ENCODE assay signal across 8 cellular contexts in the genomic region with DNA sequence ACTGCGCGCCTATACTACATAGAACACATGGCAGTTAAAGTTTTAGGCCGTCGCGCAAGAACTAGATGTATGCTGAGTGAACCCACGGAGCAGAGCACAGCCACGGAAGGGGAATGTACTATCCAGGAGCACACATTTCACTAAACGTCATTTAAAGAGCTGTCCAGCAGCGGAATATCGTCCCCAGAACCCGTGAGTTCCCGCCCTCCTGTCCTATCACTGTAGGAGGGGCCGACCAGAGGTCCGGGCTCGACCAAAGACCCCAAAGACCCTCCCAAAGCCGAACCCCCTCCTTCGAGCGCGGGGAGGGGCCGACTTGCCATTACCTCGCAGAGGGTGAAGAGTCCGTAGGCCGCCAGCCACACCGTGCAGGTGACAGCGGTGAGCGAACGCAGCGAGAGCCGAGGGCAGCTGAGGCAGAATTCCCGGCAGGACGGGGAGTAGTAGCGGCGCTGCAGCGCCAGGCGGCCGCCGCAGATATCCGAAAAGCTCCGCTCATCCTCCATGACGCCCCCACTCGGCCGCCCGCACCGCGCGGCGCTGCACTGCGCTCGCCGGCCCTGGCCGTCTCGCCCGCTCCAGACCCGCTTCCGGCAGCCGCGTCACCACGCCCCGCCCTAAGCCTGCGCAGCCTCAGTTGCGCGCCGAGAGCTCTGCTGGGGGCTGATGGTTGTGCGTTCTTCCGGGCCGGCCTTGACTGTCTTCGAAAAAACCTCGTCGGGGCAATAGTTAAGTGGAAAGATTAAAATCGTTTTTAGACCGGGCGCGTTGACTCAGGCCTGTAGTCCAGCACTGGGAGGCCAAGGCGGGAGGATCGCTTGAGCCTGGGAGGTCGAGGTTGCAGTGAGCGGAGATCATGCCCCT. TPM values are rescaled to one million over a fixed set of nuclear protein-coding genes. Genes with fewer than 3 reads are reported as not detected.
DNase-seq lines count a peak whose midpoint lies in the region; ATAC-seq and TF ChIP-seq lines count a peak whose summit lies in the region.

A gene with protein sequence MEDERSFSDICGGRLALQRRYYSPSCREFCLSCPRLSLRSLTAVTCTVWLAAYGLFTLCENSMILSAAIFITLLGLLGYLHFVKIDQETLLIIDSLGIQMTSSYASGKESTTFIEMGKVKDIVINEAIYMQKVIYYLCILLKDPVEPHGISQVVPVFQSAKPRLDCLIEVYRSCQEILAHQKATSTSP (minus strand): TSS at position 571 of the 864 bp plus-strand sequence. CDS start 65 bp downstream, at position 506.

- in situ Hi-C loops in GM18951 (cut with MboI; ENCODE audit: low sequenced_read_pairs, unreplicated experiment), result no loop called here

- peak; percentile 88 for ATAC-seq in HG03175 (IDR thresholded peaks at IDR 0.05; ENCODE audit: unreplicated experiment)
- peak; percentile 99 for ATAC-seq in activated CD4-positive, alpha-beta T cell treated with anti-CD3 and anti-CD28 coated beads for 36 hours

- CTCF ChIA-PET in activated CD4-positive, alpha-beta T cell treated with anti-CD3 and anti-CD28 coated beads for 36 hours (lab: Charles Lee), result interaction anchor here (0.6 to 4.5 kb wide), 24 partner anchors 10 to 344 kb away, joined by 3 to 39 read pairs (median 5); partner anchors contain the start of genes ARG2, PLEK2, RDH12 and ZFYVE26

- H3K27me3 Mint-ChIP-seq in activated CD4-positive, alpha-beta T cell treated with anti-CD3 and anti-CD28 coated beads for 36 hours, result no peaks in the 10 kb centered on the region
- H3K27me3 Mint-ChIP-seq in chondrocyte (ENCODE audit: low read depth), result peaks cover 2% of the 10 kb centered on the region

- TF ChIP-seq CTCF in chondrocyte (IDR thresholded peaks at IDR 0.05), result peak; percentile 81

- H3K4me1 Mint-ChIP-seq in activated CD4-positive, alpha-beta T cell treated with anti-CD3 and anti-CD28 coated beads for 36 hours, result peaks cover 34% of the 10 kb centered on the region
- H3K4me1 Mint-ChIP-seq in chondrocyte (ENCODE audit: low read depth), result peaks cover 18% of the 10 kb centered on the region

- DNase-seq in AG20443 (ENCODE audit: low spot score), result peak; percentile 98
- peak; percentile 78 for DNase-seq in NCI-H510A (lab: John Stamatoyannopoulos, UW)
- DNase-seq in activated CD4-positive, alpha-beta T cell treated with anti-CD3 and anti-CD28 coated beads for 36 hours, result peak; percentile 97
- DNase-seq in chondrocyte (ENCODE audit: low spot score), result no peak
- peak; percentile 73 for DNase-seq in kidney glomerular epithelial cell (lab: John Stamatoyannopoulos, UW)
- DNase-seq in stimulated activated CD4-positive, alpha-beta T cell treated with anti-CD3 and anti-CD28 coated beads, Interleukin-1b, Interleukin-23, amount 100 ng/mL, for 24 hours (ENCODE audit: low read depth in 4 of 4, low spot score in 1 of 4), result peak; percentile 77 to 89 (median 89)

- no peaks in the 10 kb centered on the region for H3K9me3 Mint-ChIP-seq in activated CD4-positive, alpha-beta T cell treated with anti-CD3 and anti-CD28 coated beads for 36 hours (ENCODE audit: low read depth)
- H3K9me3 Mint-ChIP-seq in chondrocyte (ENCODE audit: low read depth), result no peaks in the 10 kb centered on the region

- POLR2A ChIA-PET in activated CD4-positive, alpha-beta T cell treated with anti-CD3 and anti-CD28 coated beads for 36 hours (lab: Charles Lee), result interaction anchor here (0.5 to 1.4 kb wide), 8 partner anchors 8 to 104 kb away, joined by 3 to 7 read pairs (median 4); partner anchors contain the start of gene RDH11

- H3K36me3 Mint-ChIP-seq in activated CD4-positive, alpha-beta T cell treated with anti-CD3 and anti-CD28 coated beads for 36 hours (ENCODE audit: low read depth), result peaks cover 13% of the 10 kb centered on the region
- H3K36me3 Mint-ChIP-seq in chondrocyte (ENCODE audit: low read depth), result no peaks in the 10 kb centered on the region

- H3K4me3 Mint-ChIP-seq in activated CD4-positive, alpha-beta T cell treated with anti-CD3 and anti-CD28 coated beads for 36 hours, result peak within 1 kb of the TSS; percentile 94
- H3K4me3 Mint-ChIP-seq in chondrocyte (ENCODE audit: unreplicated experiment), result peak within 1 kb of the TSS; percentile 78

- TF ChIP-seq POLR2A in GM18951 (IDR thresholded peaks at IDR 0.05; ENCODE audit: extremely low read depth, insufficient read depth, insufficient read length), result peak; percentile 73

- H3K27ac Mint-ChIP-seq in activated CD4-positive, alpha-beta T cell treated with anti-CD3 and anti-CD28 coated beads for 36 hours, result peak within 1 kb of the TSS; percentile 94
- peak within 1 kb of the TSS; percentile 94 for H3K27ac Mint-ChIP-seq in chondrocyte (ENCODE audit: unreplicated experiment)

- intact Hi-C loops in activated CD4-positive, alpha-beta T cell treated with anti-CD3 and anti-CD28 coated beads for 36 hours (cut with DNase I, micrococcal nuclease), result loop anchor here (1.0 to 10.0 kb wide), 10 partner anchors 18 to 1195 kb away; partner anchors contain the start of genes RDH11 (in 2 of the 2), ARG2 (in 1 of the 2), ATP6V1D (in 1 of the 2) and GPHN (in 1 of the 2)

RNA-seq across cellular contexts. Expression of the gene that starts here (rescaled TPM):
- total RNA-seq in activated CD4-positive, alpha-beta T cell treated with anti-CD3 and anti-CD28 coated beads for 36 hours, result 10 to 100 TPM; 14.9 to 21.4 TPM
- total RNA-seq in chondrocyte, result 16.3 to 19.0 TPM (median 16.9 TPM) in 3 replicates
